8 cellular contexts compared by ENCODE assay signal in the genomic region with DNA sequence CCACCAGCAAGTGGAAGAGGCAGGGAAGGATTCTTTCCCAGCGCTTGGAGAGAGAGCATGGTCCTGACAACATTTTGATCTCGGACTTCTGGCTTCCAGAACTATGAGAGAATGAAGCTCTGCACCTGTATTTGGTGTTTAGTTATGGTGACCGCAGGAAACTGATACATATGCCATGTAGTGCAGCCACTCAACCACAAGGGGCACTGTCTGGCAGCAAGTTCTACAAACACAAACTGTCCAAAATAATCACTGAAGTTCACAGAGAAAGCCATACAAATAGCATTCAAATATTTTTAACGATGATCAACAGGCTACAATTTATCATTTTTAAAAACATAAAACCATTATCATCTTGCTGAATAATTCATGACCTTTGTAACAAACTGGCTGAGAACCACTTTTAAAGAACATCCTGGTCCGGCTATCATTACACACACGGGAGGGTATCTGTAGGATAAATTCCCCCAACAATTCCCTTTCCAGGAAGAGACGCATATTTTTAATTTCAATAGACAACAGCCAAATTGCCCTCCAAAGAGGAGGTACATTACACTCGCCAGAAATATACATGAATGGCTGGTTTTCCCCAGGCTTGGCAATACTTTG. TPM values are rescaled to one million over a fixed set of nuclear protein-coding genes. Genes with fewer than 3 reads are reported as not detected.
DNase-seq lines count a peak whose midpoint lies in the region; ATAC-seq and TF ChIP-seq lines count a peak whose summit lies in the region.

No MANE protein-coding gene starts in this region.

- peaks cover 13% of the 10 kb centered on the region for H3K4me1 Mint-ChIP-seq in activated T-cell treated with anti-CD3 and anti-CD28 coated beads, Interleukin-2, amount 50 U/mL, for 24 hours (ENCODE audit: low read depth)
- peaks cover 7% of the 10 kb centered on the region for H3K4me1 Mint-ChIP-seq in osteocyte (ENCODE audit: unreplicated experiment)

- TF ChIP-seq CTCF in osteocyte (IDR thresholded peaks at IDR 0.05): peak; percentile 89

- H3K27me3 Mint-ChIP-seq in activated T-cell treated with anti-CD3 and anti-CD28 coated beads, Interleukin-2, amount 50 U/mL, for 24 hours: no peaks in the 10 kb centered on the region
- H3K27me3 Mint-ChIP-seq in osteocyte (ENCODE audit: unreplicated experiment): no peaks in the 10 kb centered on the region

- H3K9me3 Mint-ChIP-seq in activated T-cell treated with anti-CD3 and anti-CD28 coated beads, Interleukin-2, amount 50 U/mL, for 24 hours: no peaks in the 10 kb centered on the region
- H3K9me3 Mint-ChIP-seq in osteocyte (ENCODE audit: unreplicated experiment): no peaks in the 10 kb centered on the region

- DNase-seq in CMK (ENCODE audit: low read depth) (peak; percentile 50), NOMO-1 treated with DMSO at 0.1 percent for 48 hours (lab: John Stamatoyannopoulos, UW; ENCODE audit: unreplicated experiment) (peak; percentile 39), fibroblast of peridontal ligament (ENCODE audit: extremely low read depth) (peak; percentile 66), osteocyte (ENCODE audit: extremely low spot score, unreplicated experiment) (no peak), UCSD-AML1 (lab: John Stamatoyannopoulos, UW; ENCODE audit: unreplicated experiment) (no peak)
- peak; percentile 59 for DNase-seq in activated T-cell treated with anti-CD3 and anti-CD28 coated beads, Interleukin-2, amount 50 U/mL, for 24 hours

- H3K4me3 Mint-ChIP-seq in activated T-cell treated with anti-CD3 and anti-CD28 coated beads, Interleukin-2, amount 50 U/mL, for 24 hours: no peak overlapping the region
- no peak overlapping the region for H3K4me3 Mint-ChIP-seq in osteocyte (ENCODE audit: unreplicated experiment)

- H3K27ac Mint-ChIP-seq in activated T-cell treated with anti-CD3 and anti-CD28 coated beads, Interleukin-2, amount 50 U/mL, for 24 hours: no peak overlapping the region
- no peak overlapping the region for H3K27ac Mint-ChIP-seq in osteocyte (ENCODE audit: unreplicated experiment)

- ATAC-seq in HG02798 (IDR thresholded peaks at IDR 0.05; ENCODE audit: poor library complexity, unreplicated experiment) (peak; percentile 33), HG03135 (IDR thresholded peaks at IDR 0.05; ENCODE audit: unreplicated experiment) (no peak)

- no peaks in the 10 kb centered on the region for H3K36me3 Mint-ChIP-seq in activated T-cell treated with anti-CD3 and anti-CD28 coated beads, Interleukin-2, amount 50 U/mL, for 24 hours (ENCODE audit: low read depth)
- no peaks in the 10 kb centered on the region for H3K36me3 Mint-ChIP-seq in osteocyte (ENCODE audit: unreplicated experiment)

RNA-seq across cellular contexts. Expression of gene CBR3, which starts 9.3 kb away (rescaled TPM):
- 7.5 and 7.9 TPM in 2 replicates for total RNA-seq in osteocyte

RNA-seq across cellular contexts. Expression of gene DOP1B, which starts 31.0 kb away (rescaled TPM):
- 14.3 and 16.5 TPM in 2 replicates for total RNA-seq in osteocyte

RNA-seq across cellular contexts. Expression of gene CBR1, which starts 55.8 kb away (rescaled TPM):
- total RNA-seq in osteocyte: 17.2 and 18.0 TPM in 2 replicates

Comparison
In these comparisons a context has a peak if more than half of its experiments do, and no peak if none do; other contexts are left out.
1. DNase-seq: peak in CMK (single experiment), NOMO-1 treated with DMSO at 0.1 percent for 48 hours (single experiment), activated T-cell treated with anti-CD3 and anti-CD28 coated beads, Interleukin-2, amount 50 U/mL, for 24 hours (single experiment) and fibroblast of peridontal ligament (single experiment); none in osteocyte (single experiment) and UCSD-AML1 (single experiment).